In the genomic region with DNA sequence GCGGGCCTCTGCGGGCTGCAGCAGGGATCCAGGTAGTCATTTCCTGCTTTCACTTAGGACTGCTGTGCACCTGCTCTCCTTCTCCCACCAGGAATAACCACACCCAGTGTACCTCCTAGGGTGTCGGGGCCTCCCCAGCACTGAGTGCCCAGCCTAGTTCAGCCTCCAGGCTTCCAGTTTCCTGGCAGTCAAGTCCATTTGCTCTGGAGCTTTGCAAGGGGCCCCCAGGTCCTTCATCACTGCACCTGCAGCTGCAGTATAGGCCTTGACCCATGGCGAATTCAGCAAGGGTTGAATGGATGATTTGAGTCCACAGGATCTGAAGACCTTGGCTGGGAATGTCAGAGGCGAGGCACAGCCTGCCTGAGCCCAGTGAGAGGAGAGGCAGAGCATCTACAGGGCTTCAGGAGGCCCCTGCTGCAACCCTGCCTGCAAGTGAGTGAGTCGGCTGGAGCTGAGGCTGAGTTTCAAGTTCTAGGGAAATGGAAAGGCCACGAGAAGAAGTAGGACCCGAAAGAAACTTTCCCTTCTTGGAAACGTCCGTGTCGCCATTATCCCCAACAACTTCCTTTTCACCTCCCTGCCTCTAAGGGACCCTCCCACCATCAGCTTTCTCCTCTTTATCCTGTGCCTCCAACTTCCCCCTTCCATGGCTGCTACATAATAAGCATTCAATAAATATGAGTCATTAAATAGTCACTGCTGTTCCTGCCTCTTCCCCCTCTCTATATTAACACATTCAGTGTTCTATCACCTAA, we compare ENCODE assay signal across 9 cellular contexts.
DNase-seq lines count a peak whose midpoint lies in the region; TF ChIP-seq lines count a peak whose summit lies in the region.
"Had no signal": no experiment of that assay in that cellular context is flagged by ENCODE, and none has a peak within 500 bp of the region (broad histone marks: within the 10 kb centered on the region; RNA-seq: fewer than 3 reads in every experiment).

No MANE protein-coding gene starts in this region.

- H3K4me3 ChIP-seq in colonic mucosa: no peak overlapping the region
- H3K4me3 ChIP-seq in smooth muscle cell: no peak overlapping the region

- peaks cover 52% of the 10 kb centered on the region for H3K4me1 Mint-ChIP-seq in activated CD4-positive, alpha-beta T cell treated with anti-CD3 and anti-CD28 coated beads, Interleukin-2, amount 10 ng/mL, durations not matched to agents 7 days and 5 days
- H3K4me1 Mint-ChIP-seq in osteocyte (ENCODE audit: unreplicated experiment) (peaks cover 29% of the 10 kb centered on the region), glutamatergic neuron (ENCODE audit: low read depth, unreplicated experiment) (no peaks in the 10 kb centered on the region)

- H3K9me3 Mint-ChIP-seq in activated CD4-positive, alpha-beta T cell treated with anti-CD3 and anti-CD28 coated beads, Interleukin-2, amount 10 ng/mL, durations not matched to agents 7 days and 5 days: peaks cover 9% of the 10 kb centered on the region
- no peaks in the 10 kb centered on the region for H3K9me3 Mint-ChIP-seq in osteocyte (ENCODE audit: unreplicated experiment)
- H3K9me3 Mint-ChIP-seq in glutamatergic neuron (ENCODE audit: unreplicated experiment): no peaks in the 10 kb centered on the region

- H2AFZ ChIP-seq in smooth muscle cell (ENCODE audit: low read depth): no peak overlapping the region

- no peaks in the 10 kb centered on the region for H3K79me2 ChIP-seq in smooth muscle cell (ENCODE audit: low read depth)

- H3K36me3 ChIP-seq in colonic mucosa (no peaks in the 10 kb centered on the region), smooth muscle cell (ENCODE audit: low read depth) (no peaks in the 10 kb centered on the region)

- H4K20me1 ChIP-seq in smooth muscle cell (ENCODE audit: low read depth): no peaks in the 10 kb centered on the region

- DNase-seq in activated CD4-positive, alpha-beta T cell treated with anti-CD3 and anti-CD28 coated beads, Interleukin-2, amount 10 ng/mL, durations not matched to agents 7 days and 5 days: no peak
- no peak for DNase-seq in activated CD4-positive, alpha-beta T cell treated with anti-CD3 and anti-CD28 coated beads, Interleukin-2, amount 50 U/mL, for 1 hour
- peak; percentile 61 for DNase-seq in NOMO-1 treated with DMSO at 0.1 percent for 48 hours (lab: John Stamatoyannopoulos, UW; ENCODE audit: unreplicated experiment)
- no peak for DNase-seq in colonic mucosa
- no peak for DNase-seq in smooth muscle cell (lab: John Stamatoyannopoulos, UW; ENCODE audit: unreplicated experiment)
- DNase-seq in NCI-H187 treated with DMSO at 0.1 percent for 48 hours (lab: John Stamatoyannopoulos, UW): no peak
- no peak for DNase-seq in osteocyte (ENCODE audit: extremely low spot score, unreplicated experiment)
- DNase-seq in glutamatergic neuron: no peak

- TF ChIP-seq CTCF in colonic mucosa (IDR thresholded peaks at IDR 0.05) (no peak), smooth muscle cell (IDR thresholded peaks at IDR 0.05; ENCODE audit: borderline replicate concordance, insufficient read depth, poor library complexity, severe bottlenecking) (no peak), osteocyte (IDR thresholded peaks at IDR 0.05) (no peak), glutamatergic neuron (IDR thresholded peaks at IDR 0.05; ENCODE audit: partially characterized antibody, unreplicated experiment) (no peak)

- peaks cover 9% of the 10 kb centered on the region for H3F3A ChIP-seq in smooth muscle cell (ENCODE audit: low read depth)

- CTCF ChIA-PET in activated CD4-positive, alpha-beta T cell treated with anti-CD3 and anti-CD28 coated beads, Interleukin-2, amount 10 ng/mL, durations not matched to agents 7 days and 5 days (lab: Charles Lee): no interaction called here

- peak overlapping the region; percentile 62 for H3K4me2 ChIP-seq in smooth muscle cell

- H3K27ac ChIP-seq in colonic mucosa: peak overlapping the region; percentile 77
- H3K27ac ChIP-seq in smooth muscle cell (ENCODE audit: low read depth): peak overlapping the region; percentile 73
- H3K27ac ChIP-seq: C4-2B had no signal

- peaks cover 3% of the 10 kb centered on the region for H3K27me3 Mint-ChIP-seq in activated CD4-positive, alpha-beta T cell treated with anti-CD3 and anti-CD28 coated beads, Interleukin-2, amount 10 ng/mL, durations not matched to agents 7 days and 5 days
- H3K27me3 Mint-ChIP-seq in osteocyte (ENCODE audit: unreplicated experiment): no peaks in the 10 kb centered on the region
- peaks cover 2% of the 10 kb centered on the region for H3K27me3 Mint-ChIP-seq in glutamatergic neuron (ENCODE audit: unreplicated experiment)

- no peaks in the 10 kb centered on the region for H3K9me3 ChIP-seq in colonic mucosa
- H3K9me3 ChIP-seq in smooth muscle cell (replicated peaks; ENCODE audit: low read depth): no peaks in the 10 kb centered on the region

- H3K4me1 ChIP-seq in colonic mucosa (peaks cover 23% of the 10 kb centered on the region), smooth muscle cell (ENCODE audit: low read depth) (peaks cover 5% of the 10 kb centered on the region)

- WGBS in smooth muscle cell (ENCODE audit: low lambda C conversion rate): 74% methylated on average over 11 of the region's 11 CpGs

- H3K9ac ChIP-seq in colonic mucosa (ENCODE audit: low read depth in 2 of 2, low read length in 2 of 2): no peak overlapping the region
- no peak overlapping the region for H3K9ac ChIP-seq in smooth muscle cell (ENCODE audit: low read depth)

- H3K36me3 Mint-ChIP-seq in activated CD4-positive, alpha-beta T cell treated with anti-CD3 and anti-CD28 coated beads, Interleukin-2, amount 10 ng/mL, durations not matched to agents 7 days and 5 days (ENCODE audit: low read depth): peaks cover 4% of the 10 kb centered on the region
- H3K36me3 Mint-ChIP-seq in osteocyte (ENCODE audit: unreplicated experiment) (no peaks in the 10 kb centered on the region), glutamatergic neuron (ENCODE audit: unreplicated experiment) (no peaks in the 10 kb centered on the region)

- peak overlapping the region; percentile 9 for H3K27ac Mint-ChIP-seq in activated CD4-positive, alpha-beta T cell treated with anti-CD3 and anti-CD28 coated beads, Interleukin-2, amount 10 ng/mL, durations not matched to agents 7 days and 5 days
- H3K27ac Mint-ChIP-seq in osteocyte (ENCODE audit: unreplicated experiment) (no peak overlapping the region), glutamatergic neuron (ENCODE audit: unreplicated experiment) (no peak overlapping the region)

- intact Hi-C loops in colonic mucosa (cut with DNase I): no loop called here

- no peaks in the 10 kb centered on the region for H3K27me3 ChIP-seq in colonic mucosa
- H3K27me3 ChIP-seq in smooth muscle cell (ENCODE audit: low read depth): no peaks in the 10 kb centered on the region

- POLR2A ChIA-PET in activated CD4-positive, alpha-beta T cell treated with anti-CD3 and anti-CD28 coated beads, Interleukin-2, amount 10 ng/mL, durations not matched to agents 7 days and 5 days (lab: Charles Lee): no interaction called here

- H3K4me3 Mint-ChIP-seq in activated CD4-positive, alpha-beta T cell treated with anti-CD3 and anti-CD28 coated beads, Interleukin-2, amount 10 ng/mL, durations not matched to agents 7 days and 5 days: no peak overlapping the region
- H3K4me3 Mint-ChIP-seq in osteocyte (ENCODE audit: unreplicated experiment) (no peak overlapping the region), glutamatergic neuron (ENCODE audit: unreplicated experiment) (no peak overlapping the region)
